28 cellular contexts compared by ENCODE assay signal in the genomic region with DNA sequence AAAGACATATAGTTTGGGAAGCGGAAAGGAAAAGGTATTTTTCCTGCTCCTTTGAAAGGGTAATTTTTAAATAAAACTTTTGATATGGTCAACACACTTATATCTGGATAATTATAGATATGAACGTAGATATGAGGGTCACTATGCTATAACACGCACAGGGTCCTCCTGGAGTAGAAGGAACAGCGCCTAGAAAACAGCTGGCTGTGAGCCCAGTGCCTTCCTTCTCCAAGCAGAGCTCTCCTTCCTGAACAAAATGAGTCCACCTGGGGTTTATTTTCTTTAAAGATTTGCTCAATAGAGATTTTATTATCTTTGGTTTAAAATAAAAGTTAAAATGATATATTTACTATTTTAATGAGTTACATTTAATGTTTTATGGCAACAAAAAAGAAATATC.
"Had no signal": no experiment of that assay in that cellular context is flagged by ENCODE, and none has a peak within 500 bp of the region (broad histone marks: within the 10 kb centered on the region; RNA-seq: fewer than 3 reads in every experiment).

No MANE protein-coding gene starts in this region.

- DNase-seq: colonic mucosa; cortex of kidney; dorsolateral prefrontal cortex; effector CD4-positive, alpha-beta T cell; effector CD8-positive, alpha-beta T cell; effector memory CD4-positive, alpha-beta T cell; effector memory CD8-positive, alpha-beta T cell; endodermal cell; erythroblast; esophagus squamous epithelium; foreskin fibroblast; foreskin keratinocyte; foreskin melanocyte; gastrocnemius medialis; glutamatergic neuron; head of caudate nucleus; heart left ventricle; heart right ventricle had no signal

- H3K27ac ChIP-seq: colonic mucosa, coronary artery, dorsolateral prefrontal cortex, epithelial cell of prostate, esophagus muscularis mucosa, esophagus squamous epithelium, foreskin keratinocyte, gastrocnemius medialis, gastroesophageal sphincter, heart left ventricle, heart right ventricle, hepatocyte had no signal

- H3K9me3 Mint-ChIP-seq: effector memory CD8-positive, alpha-beta T cell had no signal

- H3K9me3 ChIP-seq: colonic mucosa, esophagus muscularis mucosa, esophagus squamous epithelium, gastrocnemius medialis had no signal

- H3K4me3 ChIP-seq: colonic mucosa, coronary artery, dorsolateral prefrontal cortex, esophagus muscularis mucosa, esophagus squamous epithelium, gastrocnemius medialis, gastroesophageal sphincter, heart left ventricle, heart right ventricle, hepatocyte had no signal

- H3K27me3 ChIP-seq: colonic mucosa, dorsolateral prefrontal cortex, esophagus muscularis mucosa, esophagus squamous epithelium, foreskin keratinocyte, gastrocnemius medialis, gastroesophageal sphincter, hepatocyte had no signal

- ATAC-seq: effector memory CD8-positive, alpha-beta T cell; esophagus mucosa; foreskin keratinocyte; gastrocnemius medialis; gastroesophageal sphincter; heart left ventricle; heart right ventricle had no signal

- H3K36me3 ChIP-seq: colonic mucosa, esophagus muscularis mucosa, gastrocnemius medialis, gastroesophageal sphincter, heart left ventricle, heart right ventricle had no signal

- H3K4me1 Mint-ChIP-seq: endodermal cell had no signal

- H3K4me3 Mint-ChIP-seq: dendritic cell treated with granulocyte-macrophage colony-stimulating factor and Interleukin-4, amounts not matched to agents 40 ng/mL and 50 ng/mL, for 4 days; effector memory CD8-positive, alpha-beta T cell; endodermal cell had no signal

- H3K79me2 ChIP-seq: hepatocyte had no signal

- H3K4me1 ChIP-seq: colonic mucosa, esophagus muscularis mucosa, esophagus squamous epithelium, foreskin keratinocyte, gastrocnemius medialis, gastroesophageal sphincter, heart left ventricle, heart right ventricle had no signal

- H3K4me2 ChIP-seq: hepatocyte had no signal

- FAIRE-seq: colon, endometrium, frontal cortex had no signal

- H2AFZ ChIP-seq: hepatocyte had no signal

- H3K27ac Mint-ChIP-seq: dendritic cell treated with granulocyte-macrophage colony-stimulating factor and Interleukin-4, amounts not matched to agents 40 ng/mL and 50 ng/mL, for 4 days; effector memory CD8-positive, alpha-beta T cell; endodermal cell had no signal
